Comparison of ENCODE assay signal across 13 cellular contexts in genomic region chr17:77708936-77709335, GRCh38.
DNase-seq lines count a peak whose midpoint lies in the region; FAIRE-seq and TF ChIP-seq lines count a peak whose summit lies in the region.
"Had no signal": no experiment of that assay in that cellular context is flagged by ENCODE, and none has a peak within 500 bp of the region (broad histone marks: within the 10 kb centered on the region; RNA-seq: fewer than 3 reads in every experiment).

No MANE protein-coding gene starts in this region.

- H3K4me1 ChIP-seq in endodermal cell (ENCODE audit: control insufficient read depth, insufficient read depth, low read length): no peaks in the 10 kb centered on the region

- no peaks in the 10 kb centered on the region for H3K27me3 ChIP-seq in endodermal cell (ENCODE audit: control insufficient read depth, insufficient read depth, low read length, poor library complexity, severe bottlenecking)
- H3K27me3 ChIP-seq in H7 (ENCODE audit: control insufficient read depth, insufficient read depth, low read length): peaks cover 2% of the 10 kb centered on the region

- H3K27ac Mint-ChIP-seq in endodermal cell (no peak overlapping the region), osteocyte (ENCODE audit: unreplicated experiment) (no peak overlapping the region)
- H3K27ac Mint-ChIP-seq: B cell had no signal

- no peaks in the 10 kb centered on the region for H3K4me1 Mint-ChIP-seq in endodermal cell
- no peaks in the 10 kb centered on the region for H3K4me1 Mint-ChIP-seq in osteocyte (ENCODE audit: unreplicated experiment)
- H3K4me1 Mint-ChIP-seq: B cell had no signal

- WGBS in endodermal cell (ENCODE audit: insufficient coverage in 1 of 2, insufficient read length in 1 of 2), 2 experiments: 90 to 94% methylated on average over 4 to 8 of the region's 8 CpGs

- peak; percentile 4 for DNase-seq in activated effector memory CD4-positive, alpha-beta T cell treated with anti-CD3 and anti-CD28 coated beads, Interleukin-2, amount 50 U/mL, for 16 hours
- DNase-seq in activated effector memory CD4-positive, alpha-beta T cell treated with Interleukin-2 at 50 U/mL for 16 hours: no peak
- DNase-seq in HTR-8/SVneo (ENCODE audit: insufficient read length, low spot score): no peak
- DNase-seq in endodermal cell: peak; percentile 32
- peak; percentile 65 for DNase-seq in osteocyte (ENCODE audit: extremely low spot score, unreplicated experiment)
- DNase-seq in H7: no peak
- DNase-seq in midbrain (lab: John Stamatoyannopoulos, UW): no peak
- DNase-seq: DMS79 treated with DMSO at 0.1 percent for 48 hours, NCI-H1417 treated with DMSO at 0.1 percent for 48 hours, NCI-H187 treated with DMSO at 0.1 percent for 48 hours, NCI-H226 had no signal

- H3K27ac ChIP-seq in endodermal cell (ENCODE audit: low read depth, low read length): no peak overlapping the region

- no peak overlapping the region for H3K4me3 Mint-ChIP-seq in endodermal cell
- H3K4me3 Mint-ChIP-seq in osteocyte (ENCODE audit: unreplicated experiment): no peak overlapping the region
- H3K4me3 Mint-ChIP-seq: B cell had no signal

- no peak for TF ChIP-seq CTCF in endodermal cell (conservative IDR thresholded peaks at IDR 0.05)
- no peak for TF ChIP-seq CTCF in osteocyte (IDR thresholded peaks at IDR 0.05)

- peaks cover 47% of the 10 kb centered on the region for H3K9me3 Mint-ChIP-seq in endodermal cell
- peaks cover 10% of the 10 kb centered on the region for H3K9me3 Mint-ChIP-seq in osteocyte (ENCODE audit: unreplicated experiment)

- no peak overlapping the region for H3K4me3 ChIP-seq in endodermal cell (ENCODE audit: low read length)
- no peak overlapping the region for H3K4me3 ChIP-seq in H7 (ENCODE audit: insufficient read depth, low read depth, low read length)

- no peak overlapping the region for H3K9ac ChIP-seq in endodermal cell (ENCODE audit: extremely low read depth, low read length, poor library complexity, severe bottlenecking)

- H3K36me3 Mint-ChIP-seq in endodermal cell (ENCODE audit: low read depth) (no peaks in the 10 kb centered on the region), osteocyte (ENCODE audit: unreplicated experiment) (no peaks in the 10 kb centered on the region)

- FAIRE-seq in HTR-8/SVneo (lab: Jason Lieb, UNC): peak; percentile 13
- FAIRE-seq: H54 had no signal

- no peaks in the 10 kb centered on the region for H3K36me3 ChIP-seq in endodermal cell (ENCODE audit: control insufficient read depth, insufficient read depth, low read length)
- H3K36me3 ChIP-seq in H7 (replicated peaks; ENCODE audit: control insufficient read depth, insufficient read depth, low read length): no peaks in the 10 kb centered on the region

- H3K9me3 ChIP-seq in endodermal cell (ENCODE audit: control insufficient read depth, low read length): peaks cover 22% of the 10 kb centered on the region

- H3K27me3 Mint-ChIP-seq in endodermal cell (ENCODE audit: insufficient read depth): peaks cover 2% of the 10 kb centered on the region
- peaks cover 34% of the 10 kb centered on the region for H3K27me3 Mint-ChIP-seq in osteocyte (ENCODE audit: unreplicated experiment)

Comparison
In these comparisons a context has a peak if more than half of its experiments do, and no peak if none do; other contexts are left out.
1. DNase-seq: peak in activated effector memory CD4-positive, alpha-beta T cell treated with anti-CD3 and anti-CD28 coated beads, Interleukin-2, amount 50 U/mL, for 16 hours (single experiment), endodermal cell (single experiment) and osteocyte (single experiment); none in activated effector memory CD4-positive, alpha-beta T cell treated with Interleukin-2 at 50 U/mL for 16 hours (single experiment), HTR-8/SVneo (single experiment), H7 (single experiment) and midbrain (single experiment).